1 cellular context compared by ENCODE assay signal in the genomic region with DNA sequence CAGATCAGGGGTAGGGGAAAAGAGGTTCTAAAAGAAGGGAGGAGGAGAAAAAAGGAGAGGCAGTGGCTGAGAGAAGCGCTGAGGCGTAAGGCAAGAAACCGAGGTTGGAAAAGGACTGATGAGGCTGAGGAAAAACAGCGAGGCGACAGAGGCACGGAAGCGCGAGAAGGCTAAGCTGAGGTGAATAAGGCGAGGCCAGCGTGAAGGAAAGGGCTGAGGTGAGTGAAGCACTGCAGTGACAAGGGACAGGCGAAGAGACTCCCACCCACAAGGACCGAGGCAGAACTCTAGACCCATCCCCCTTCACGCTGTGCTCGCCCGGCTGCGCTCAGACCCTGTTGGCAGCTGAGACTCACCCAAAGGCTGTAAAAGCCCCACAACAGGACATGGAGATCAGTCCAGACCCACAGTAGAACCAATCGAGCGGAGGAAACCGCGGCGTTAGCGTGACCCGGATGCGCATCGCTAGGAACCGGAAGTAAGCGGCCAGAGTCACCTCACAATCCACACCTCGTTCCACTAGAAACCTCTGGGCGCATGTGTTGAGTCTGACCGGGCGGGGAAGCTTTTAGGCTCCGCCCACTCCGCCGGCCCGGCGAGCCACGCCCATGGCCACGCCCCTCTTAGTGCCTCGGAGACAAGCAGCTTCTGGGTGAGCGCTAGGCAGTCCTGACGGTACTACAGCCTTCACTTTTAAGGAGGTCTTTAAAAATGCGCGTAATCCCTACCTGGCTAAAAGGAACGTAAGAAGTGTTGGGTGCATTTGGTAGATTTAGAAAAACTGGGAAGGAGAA.
TF ChIP-seq lines count a peak whose summit lies in the region.

A gene with protein sequence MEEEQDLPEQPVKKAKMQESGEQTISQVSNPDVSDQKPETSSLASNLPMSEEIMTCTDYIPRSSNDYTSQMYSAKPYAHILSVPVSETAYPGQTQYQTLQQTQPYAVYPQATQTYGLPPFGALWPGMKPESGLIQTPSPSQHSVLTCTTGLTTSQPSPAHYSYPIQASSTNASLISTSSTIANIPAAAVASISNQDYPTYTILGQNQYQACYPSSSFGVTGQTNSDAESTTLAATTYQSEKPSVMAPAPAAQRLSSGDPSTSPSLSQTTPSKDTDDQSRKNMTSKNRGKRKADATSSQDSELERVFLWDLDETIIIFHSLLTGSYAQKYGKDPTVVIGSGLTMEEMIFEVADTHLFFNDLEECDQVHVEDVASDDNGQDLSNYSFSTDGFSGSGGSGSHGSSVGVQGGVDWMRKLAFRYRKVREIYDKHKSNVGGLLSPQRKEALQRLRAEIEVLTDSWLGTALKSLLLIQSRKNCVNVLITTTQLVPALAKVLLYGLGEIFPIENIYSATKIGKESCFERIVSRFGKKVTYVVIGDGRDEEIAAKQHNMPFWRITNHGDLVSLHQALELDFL (minus strand): TSS at position 443 of the 794 bp plus-strand sequence. CDS start 30,584 bp downstream, outside the sequence.

TF ChIP-seq in HepG2, 621 proteins besides CTCF, POLR2A, EP300 and RAD21 (continued from another document and continues in another):
- TF ChIP-seq, protein P1, sequence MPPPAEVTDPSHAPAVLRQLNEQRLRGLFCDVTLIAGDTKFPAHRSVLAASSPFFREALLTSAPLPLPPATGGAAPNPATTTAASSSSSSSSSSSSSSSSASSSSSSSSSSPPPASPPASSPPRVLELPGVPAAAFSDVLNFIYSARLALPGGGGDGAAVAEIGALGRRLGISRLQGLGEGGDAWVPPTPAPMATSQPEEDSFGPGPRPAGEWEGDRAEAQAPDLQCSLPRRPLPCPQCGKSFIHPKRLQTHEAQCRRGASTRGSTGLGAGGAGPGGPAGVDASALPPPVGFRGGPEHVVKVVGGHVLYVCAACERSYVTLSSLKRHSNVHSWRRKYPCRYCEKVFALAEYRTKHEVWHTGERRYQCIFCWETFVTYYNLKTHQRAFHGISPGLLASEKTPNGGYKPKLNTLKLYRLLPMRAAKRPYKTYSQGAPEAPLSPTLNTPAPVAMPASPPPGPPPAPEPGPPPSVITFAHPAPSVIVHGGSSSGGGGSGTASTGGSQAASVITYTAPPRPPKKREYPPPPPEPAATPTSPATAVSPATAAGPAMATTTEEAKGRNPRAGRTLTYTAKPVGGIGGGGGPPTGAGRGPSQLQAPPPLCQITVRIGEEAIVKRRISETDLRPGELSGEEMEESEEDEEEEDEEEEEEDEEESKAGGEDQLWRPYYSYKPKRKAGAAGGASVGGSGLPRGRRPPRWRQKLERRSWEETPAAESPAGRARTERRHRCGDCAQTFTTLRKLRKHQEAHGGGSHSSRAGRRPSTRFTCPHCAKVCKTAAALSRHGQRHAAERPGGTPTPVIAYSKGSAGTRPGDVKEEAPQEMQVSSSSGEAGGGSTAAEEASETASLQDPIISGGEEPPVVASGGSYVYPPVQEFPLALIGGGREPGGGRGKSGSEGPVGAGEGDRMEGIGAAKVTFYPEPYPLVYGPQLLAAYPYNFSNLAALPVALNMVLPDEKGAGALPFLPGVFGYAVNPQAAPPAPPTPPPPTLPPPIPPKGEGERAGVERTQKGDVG (CRISPR knock-in tag; IDR thresholded peaks at IDR 0.05; ENCODE audit: borderline replicate concordance): no peak
- no peak for TF ChIP-seq ISX (CRISPR knock-in tag; conservative IDR thresholded peaks at IDR 0.05)
- TF ChIP-seq MED8 (CRISPR knock-in tag; IDR thresholded peaks at IDR 0.05; ENCODE audit: insufficient replicate concordance): no peak
- TF ChIP-seq, protein P2, sequence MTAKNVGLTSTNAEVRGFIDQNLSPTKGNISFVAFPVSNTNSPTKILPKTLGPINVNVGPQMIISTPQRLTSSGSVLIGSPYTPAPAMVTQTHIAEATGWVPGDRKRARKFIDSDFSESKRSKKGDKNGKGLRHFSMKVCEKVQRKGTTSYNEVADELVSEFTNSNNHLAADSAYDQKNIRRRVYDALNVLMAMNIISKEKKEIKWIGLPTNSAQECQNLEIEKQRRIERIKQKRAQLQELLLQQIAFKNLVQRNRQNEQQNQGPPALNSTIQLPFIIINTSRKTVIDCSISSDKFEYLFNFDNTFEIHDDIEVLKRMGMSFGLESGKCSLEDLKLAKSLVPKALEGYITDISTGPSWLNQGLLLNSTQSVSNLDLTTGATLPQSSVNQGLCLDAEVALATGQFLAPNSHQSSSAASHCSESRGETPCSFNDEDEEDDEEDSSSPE (CRISPR knock-in tag; IDR thresholded peaks at IDR 0.05): peak; percentile 55; the same call in 1 of the 2 replicates
- TF ChIP-seq ETV5 (CRISPR knock-in tag; IDR thresholded peaks at IDR 0.05; ENCODE audit: borderline replicate concordance): peak; percentile 58
- peak; percentile 68; the same call in 1 of the 2 replicates for TF ChIP-seq ZNF614 (CRISPR knock-in tag; IDR thresholded peaks at IDR 0.05; ENCODE audit: borderline replicate concordance)
- TF ChIP-seq, protein P3, sequence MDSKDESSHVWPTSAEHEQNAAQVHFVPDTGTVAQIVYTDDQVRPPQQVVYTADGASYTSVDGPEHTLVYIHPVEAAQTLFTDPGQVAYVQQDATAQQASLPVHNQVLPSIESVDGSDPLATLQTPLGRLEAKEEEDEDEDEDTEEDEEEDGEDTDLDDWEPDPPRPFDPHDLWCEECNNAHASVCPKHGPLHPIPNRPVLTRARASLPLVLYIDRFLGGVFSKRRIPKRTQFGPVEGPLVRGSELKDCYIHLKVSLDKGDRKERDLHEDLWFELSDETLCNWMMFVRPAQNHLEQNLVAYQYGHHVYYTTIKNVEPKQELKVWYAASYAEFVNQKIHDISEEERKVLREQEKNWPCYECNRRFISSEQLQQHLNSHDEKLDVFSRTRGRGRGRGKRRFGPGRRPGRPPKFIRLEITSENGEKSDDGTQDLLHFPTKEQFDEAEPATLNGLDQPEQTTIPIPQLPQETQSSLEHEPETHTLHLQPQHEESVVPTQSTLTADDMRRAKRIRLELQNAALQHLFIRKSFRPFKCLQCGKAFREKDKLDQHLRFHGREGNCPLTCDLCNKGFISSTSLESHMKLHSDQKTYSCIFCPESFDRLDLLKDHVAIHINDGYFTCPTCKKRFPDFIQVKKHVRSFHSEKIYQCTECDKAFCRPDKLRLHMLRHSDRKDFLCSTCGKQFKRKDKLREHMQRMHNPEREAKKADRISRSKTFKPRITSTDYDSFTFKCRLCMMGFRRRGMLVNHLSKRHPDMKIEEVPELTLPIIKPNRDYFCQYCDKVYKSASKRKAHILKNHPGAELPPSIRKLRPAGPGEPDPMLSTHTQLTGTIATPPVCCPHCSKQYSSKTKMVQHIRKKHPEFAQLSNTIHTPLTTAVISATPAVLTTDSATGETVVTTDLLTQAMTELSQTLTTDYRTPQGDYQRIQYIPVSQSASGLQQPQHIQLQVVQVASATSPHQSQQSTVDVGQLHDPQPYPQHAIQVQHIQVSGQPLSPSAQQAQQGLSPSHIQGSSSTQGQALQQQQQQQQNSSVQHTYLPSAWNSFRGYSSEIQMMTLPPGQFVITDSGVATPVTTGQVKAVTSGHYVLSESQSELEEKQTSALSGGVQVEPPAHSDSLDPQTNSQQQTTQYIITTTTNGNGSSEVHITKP (CRISPR knock-in tag; IDR thresholded peaks at IDR 0.05; ENCODE audit: low read depth): no peak
- no peak for TF ChIP-seq ZIK1 (CRISPR knock-in tag; IDR thresholded peaks at IDR 0.05; ENCODE audit: borderline replicate concordance, low read depth)
- TF ChIP-seq, protein P4, sequence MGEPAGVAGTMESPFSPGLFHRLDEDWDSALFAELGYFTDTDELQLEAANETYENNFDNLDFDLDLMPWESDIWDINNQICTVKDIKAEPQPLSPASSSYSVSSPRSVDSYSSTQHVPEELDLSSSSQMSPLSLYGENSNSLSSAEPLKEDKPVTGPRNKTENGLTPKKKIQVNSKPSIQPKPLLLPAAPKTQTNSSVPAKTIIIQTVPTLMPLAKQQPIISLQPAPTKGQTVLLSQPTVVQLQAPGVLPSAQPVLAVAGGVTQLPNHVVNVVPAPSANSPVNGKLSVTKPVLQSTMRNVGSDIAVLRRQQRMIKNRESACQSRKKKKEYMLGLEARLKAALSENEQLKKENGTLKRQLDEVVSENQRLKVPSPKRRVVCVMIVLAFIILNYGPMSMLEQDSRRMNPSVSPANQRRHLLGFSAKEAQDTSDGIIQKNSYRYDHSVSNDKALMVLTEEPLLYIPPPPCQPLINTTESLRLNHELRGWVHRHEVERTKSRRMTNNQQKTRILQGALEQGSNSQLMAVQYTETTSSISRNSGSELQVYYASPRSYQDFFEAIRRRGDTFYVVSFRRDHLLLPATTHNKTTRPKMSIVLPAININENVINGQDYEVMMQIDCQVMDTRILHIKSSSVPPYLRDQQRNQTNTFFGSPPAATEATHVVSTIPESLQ (CRISPR knock-in tag; conservative IDR thresholded peaks at IDR 0.05): no peak
- TF ChIP-seq SRF (IDR thresholded peaks at IDR 0.05; ENCODE audit: low read depth, low read length): no peak
- no peak for TF ChIP-seq ZNF180 (CRISPR knock-in tag; IDR thresholded peaks at IDR 0.05; ENCODE audit: borderline replicate concordance, low read depth)
- TF ChIP-seq ZFYVE20 (CRISPR knock-in tag; IDR thresholded peaks at IDR 0.05; ENCODE audit: borderline replicate concordance, low read depth): no peak
- TF ChIP-seq, protein P5, sequence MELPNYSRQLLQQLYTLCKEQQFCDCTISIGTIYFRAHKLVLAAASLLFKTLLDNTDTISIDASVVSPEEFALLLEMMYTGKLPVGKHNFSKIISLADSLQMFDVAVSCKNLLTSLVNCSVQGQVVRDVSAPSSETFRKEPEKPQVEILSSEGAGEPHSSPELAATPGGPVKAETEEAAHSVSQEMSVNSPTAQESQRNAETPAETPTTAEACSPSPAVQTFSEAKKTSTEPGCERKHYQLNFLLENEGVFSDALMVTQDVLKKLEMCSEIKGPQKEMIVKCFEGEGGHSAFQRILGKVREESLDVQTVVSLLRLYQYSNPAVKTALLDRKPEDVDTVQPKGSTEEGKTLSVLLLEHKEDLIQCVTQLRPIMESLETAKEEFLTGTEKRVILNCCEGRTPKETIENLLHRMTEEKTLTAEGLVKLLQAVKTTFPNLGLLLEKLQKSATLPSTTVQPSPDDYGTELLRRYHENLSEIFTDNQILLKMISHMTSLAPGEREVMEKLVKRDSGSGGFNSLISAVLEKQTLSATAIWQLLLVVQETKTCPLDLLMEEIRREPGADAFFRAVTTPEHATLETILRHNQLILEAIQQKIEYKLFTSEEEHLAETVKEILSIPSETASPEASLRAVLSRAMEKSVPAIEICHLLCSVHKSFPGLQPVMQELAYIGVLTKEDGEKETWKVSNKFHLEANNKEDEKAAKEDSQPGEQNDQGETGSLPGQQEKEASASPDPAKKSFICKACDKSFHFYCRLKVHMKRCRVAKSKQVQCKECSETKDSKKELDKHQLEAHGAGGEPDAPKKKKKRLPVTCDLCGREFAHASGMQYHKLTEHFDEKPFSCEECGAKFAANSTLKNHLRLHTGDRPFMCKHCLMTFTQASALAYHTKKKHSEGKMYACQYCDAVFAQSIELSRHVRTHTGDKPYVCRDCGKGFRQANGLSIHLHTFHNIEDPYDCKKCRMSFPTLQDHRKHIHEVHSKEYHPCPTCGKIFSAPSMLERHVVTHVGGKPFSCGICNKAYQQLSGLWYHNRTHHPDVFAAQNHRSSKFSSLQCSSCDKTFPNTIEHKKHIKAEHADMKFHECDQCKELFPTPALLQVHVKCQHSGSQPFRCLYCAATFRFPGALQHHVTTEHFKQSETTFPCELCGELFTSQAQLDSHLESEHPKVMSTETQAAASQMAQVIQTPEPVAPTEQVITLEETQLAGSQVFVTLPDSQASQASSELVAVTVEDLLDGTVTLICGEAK (IDR thresholded peaks at IDR 0.05): peak; percentile 88
- TF ChIP-seq, protein P5 (CRISPR knock-in tag; IDR thresholded peaks at IDR 0.05): peak; percentile 31; the same call in 1 of the 2 replicates
- TF ChIP-seq JDP2 (CRISPR knock-in tag; IDR thresholded peaks at IDR 0.05; ENCODE audit: borderline replicate concordance): no peak
- no peak for TF ChIP-seq GTF2F1 (IDR thresholded peaks at IDR 0.05; ENCODE audit: low read length)
- TF ChIP-seq, protein P6, sequence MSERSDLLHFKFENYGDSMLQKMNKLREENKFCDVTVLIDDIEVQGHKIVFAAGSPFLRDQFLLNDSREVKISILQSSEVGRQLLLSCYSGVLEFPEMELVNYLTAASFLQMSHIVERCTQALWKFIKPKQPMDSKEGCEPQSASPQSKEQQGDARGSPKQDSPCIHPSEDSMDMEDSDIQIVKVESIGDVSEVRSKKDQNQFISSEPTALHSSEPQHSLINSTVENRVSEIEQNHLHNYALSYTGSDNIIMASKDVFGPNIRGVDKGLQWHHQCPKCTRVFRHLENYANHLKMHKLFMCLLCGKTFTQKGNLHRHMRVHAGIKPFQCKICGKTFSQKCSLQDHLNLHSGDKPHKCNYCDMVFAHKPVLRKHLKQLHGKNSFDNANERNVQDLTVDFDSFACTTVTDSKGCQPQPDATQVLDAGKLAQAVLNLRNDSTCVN (CRISPR knock-in tag; IDR thresholded peaks at IDR 0.05; ENCODE audit: borderline replicate concordance): no peak
